1 cellular context compared by ENCODE assay signal in the genomic region with DNA sequence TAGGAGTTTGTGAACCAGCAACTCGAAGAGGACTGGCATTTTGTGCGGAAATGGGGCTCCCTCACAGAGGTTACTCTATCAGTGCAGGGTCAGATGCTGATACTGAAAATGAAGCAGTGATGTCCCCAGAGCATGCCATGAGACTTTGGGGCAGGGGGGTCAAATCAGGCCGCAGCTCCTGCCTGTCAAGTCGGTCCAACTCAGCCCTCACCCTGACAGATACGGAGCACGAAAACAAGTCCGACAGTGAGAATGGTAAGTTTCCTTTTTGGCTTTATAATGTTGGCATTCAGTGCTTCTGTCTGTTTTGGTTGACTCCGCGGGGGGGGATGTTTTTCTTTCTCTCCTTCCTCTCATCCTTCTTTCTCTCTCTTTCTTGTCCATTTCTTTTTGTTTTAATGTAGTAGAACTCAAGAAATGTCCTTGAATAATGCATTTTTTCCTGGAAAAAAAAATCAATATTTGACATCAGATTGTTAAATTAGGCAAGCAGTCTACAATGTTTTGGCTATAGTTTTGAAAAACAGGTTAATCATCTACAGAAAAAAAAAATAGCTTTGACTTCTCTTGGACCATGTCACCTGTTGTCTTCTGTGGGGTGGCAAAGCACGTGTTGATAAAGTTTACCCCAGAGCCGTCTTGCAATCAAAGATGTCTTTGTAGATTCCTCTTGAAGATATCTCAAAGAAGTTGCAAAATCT.
TF ChIP-seq lines count a peak whose summit lies in the region.

No MANE protein-coding gene starts in this region.

TF ChIP-seq in IMR-90, 13 proteins besides CTCF, POLR2A, EP300 and RAD21:
- TF ChIP-seq MAZ (IDR thresholded peaks at IDR 0.05; ENCODE audit: borderline replicate concordance, low read depth, low read length) (no peak), SMC3 (IDR thresholded peaks at IDR 0.05; ENCODE audit: low read depth, low read length) (no peak), RCOR1 (IDR thresholded peaks at IDR 0.05; ENCODE audit: insufficient replicate concordance, low read length) (no peak), BHLHE40 (IDR thresholded peaks at IDR 0.05; ENCODE audit: low read depth, low read length) (no peak)
